ENCODE assay signal across 18 cellular contexts in genomic region chr1:6111571-6111970, GRCh38.
A peak's percentile ranks its signal among the peaks of the same experiment; 100 is the strongest.
DNase-seq lines count a peak whose midpoint lies in the region; TF ChIP-seq lines count a peak whose summit lies in the region.
"Had no signal": no experiment of that assay in that cellular context is flagged by ENCODE, and none has a peak within 500 bp of the region (broad histone marks: within the 10 kb centered on the region; RNA-seq: fewer than 3 reads in every experiment).

No MANE protein-coding gene starts in this region.

- H3K4me3 ChIP-seq in epithelial cell of esophagus (ENCODE audit: low read length), result no peak overlapping the region
- H3K4me3 ChIP-seq: adrenal gland, esophagus muscularis mucosa, heart left ventricle, vagina had no signal

- TF ChIP-seq CTCF in epithelial cell of esophagus (IDR thresholded peaks at IDR 0.05; ENCODE audit: insufficient read depth, low read depth, low read length, missing control alignments), result no peak

- DNase-seq in DMS 273 treated with DMSO at 0.1 percent for 48 hours (lab: John Stamatoyannopoulos, UW), result peak; percentile 92
- DNase-seq in M059J (ENCODE audit: low read depth), result peak; percentile 85
- peak; percentile 91 for DNase-seq in NCI-H345 treated with DMSO at 0.1 percent for 48 hours (lab: John Stamatoyannopoulos, UW; ENCODE audit: unreplicated experiment)
- DNase-seq in epithelial cell of esophagus (ENCODE audit: low read depth), result peak; percentile 14
- DNase-seq in superior temporal gyrus (ENCODE audit: extremely low spot score), result no peak
- no peak for DNase-seq in activated CD4-positive, alpha-beta T cell treated with anti-CD3 and anti-CD28 coated beads, Interleukin-2, amount 50 U/mL, for 48 hours
- DNase-seq in stimulated activated naive CD4-positive, alpha-beta T cell treated with Interleukin-2 at 50 U/mL for 16 hours (lab: John Stamatoyannopoulos, UW), result no peak
- DNase-seq in NOMO-1 treated with dmso at 0.1 percent for 144 hours (lab: John Stamatoyannopoulos, UW; ENCODE audit: unreplicated experiment), result no peak
- DNase-seq: activated CD4-positive, alpha-beta T cell treated with anti-CD3 and anti-CD28 coated beads for 4 hours; activated T-cell treated with anti-CD3 and anti-CD28 coated beads, Interleukin-2, amount 50 U/mL, for 1 hour; adrenal gland; C1 segment of cervical spinal cord; GDM1; stimulated activated CD4-positive, alpha-beta T cell treated with anti-CD3 and anti-CD28 coated beads, Interleukin-4, amount 100 ng/mL, for 4 hours; T-helper 2 cell had no signal

Comparison
In these comparisons a context has a peak if more than half of its experiments do, and no peak if none do; other contexts are left out.
1. DNase-seq: peak in DMS 273 treated with DMSO at 0.1 percent for 48 hours (single experiment), M059J (single experiment), NCI-H345 treated with DMSO at 0.1 percent for 48 hours (single experiment) and epithelial cell of esophagus (single experiment); none in superior temporal gyrus (single experiment), activated CD4-positive, alpha-beta T cell treated with anti-CD3 and anti-CD28 coated beads, Interleukin-2, amount 50 U/mL, for 48 hours (0 of 2), stimulated activated naive CD4-positive, alpha-beta T cell treated with Interleukin-2 at 50 U/mL for 16 hours (single experiment) and NOMO-1 treated with dmso at 0.1 percent for 144 hours (single experiment).